ENCODE assay signal across 16 cellular contexts in the genomic region with DNA sequence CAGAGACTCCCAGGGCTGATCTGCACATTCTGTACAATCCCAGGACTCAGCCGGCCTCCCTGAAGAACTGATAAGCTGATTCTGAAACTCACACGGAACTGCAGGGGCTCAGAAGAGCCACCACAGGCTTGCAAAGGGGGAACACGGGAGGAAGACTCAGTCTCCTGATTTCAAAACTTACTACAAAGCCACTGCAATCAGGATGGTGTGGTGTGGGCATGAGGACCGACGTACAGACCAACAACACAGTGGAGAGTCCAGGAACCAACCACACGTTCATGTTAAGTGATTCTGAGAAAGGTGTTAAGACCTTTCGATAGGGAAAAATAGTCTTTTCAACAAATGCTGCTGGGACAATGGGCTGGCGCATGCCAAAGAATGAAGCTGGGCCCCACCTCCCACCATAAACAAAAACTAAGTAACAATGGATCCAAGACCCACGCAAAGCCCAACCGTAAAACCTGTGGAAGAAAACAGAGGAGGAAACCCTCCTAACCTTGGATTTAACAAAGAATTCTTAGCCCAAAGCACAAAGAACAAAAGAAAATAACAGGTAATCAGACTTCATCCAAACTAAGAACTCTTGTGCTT.
DNase-seq lines count a peak whose midpoint lies in the region; FAIRE-seq and TF ChIP-seq lines count a peak whose summit lies in the region.
"Had no signal": no experiment of that assay in that cellular context is flagged by ENCODE, and none has a peak within 500 bp of the region (broad histone marks: within the 10 kb centered on the region; RNA-seq: fewer than 3 reads in every experiment).

No MANE protein-coding gene starts in this region.

- 77% methylated on average over 10 of the region's 10 CpGs for WGBS in HUES64

- H3K9ac ChIP-seq in HUES64 (ENCODE audit: low read depth, low read length), result no peak overlapping the region

- intact Hi-C loops in activated naive CD4-positive, alpha-beta T cell treated with anti-CD3 and anti-CD28 coated beads for 36 hours (cut with micrococcal nuclease), result loop anchor here (5.0 kb wide), 1 partner anchor 75 kb away; no protein-coding TSS in a partner anchor
- intact Hi-C loops in dendritic cell treated with granulocyte-macrophage colony-stimulating factor and Interleukin-4, amounts not matched to agents 40 ng/mL and 50 ng/mL, for 4 days (cut with micrococcal nuclease), result no loop called here

- CTCF ChIA-PET in activated naive CD4-positive, alpha-beta T cell treated with anti-CD3 and anti-CD28 coated beads for 36 hours (lab: Charles Lee), result no interaction called here

- H3K4me3 ChIP-seq in HUES64 (ENCODE audit: low read length), result no peak overlapping the region
- H3K4me3 ChIP-seq: psoas muscle, SJSA1 had no signal

- peaks cover 61% of the 10 kb centered on the region for H3K4me1 Mint-ChIP-seq in activated naive CD4-positive, alpha-beta T cell treated with anti-CD3 and anti-CD28 coated beads, Interleukin-2, amount 50 U/mL, for 24 hours
- peaks cover 55% of the 10 kb centered on the region for H3K4me1 Mint-ChIP-seq in activated naive CD4-positive, alpha-beta T cell treated with anti-CD3 and anti-CD28 coated beads for 36 hours (ENCODE audit: low read depth)
- H3K4me1 Mint-ChIP-seq in dendritic cell treated with granulocyte-macrophage colony-stimulating factor and Interleukin-4, amounts not matched to agents 40 ng/mL and 50 ng/mL, for 4 days (ENCODE audit: low read depth), result peaks cover 95% of the 10 kb centered on the region
- peaks cover 30% of the 10 kb centered on the region for H3K4me1 Mint-ChIP-seq in neural crest cell

- H3K4me3 Mint-ChIP-seq in activated naive CD4-positive, alpha-beta T cell treated with anti-CD3 and anti-CD28 coated beads, Interleukin-2, amount 50 U/mL, for 24 hours, result peak overlapping the region; percentile 28
- H3K4me3 Mint-ChIP-seq in activated naive CD4-positive, alpha-beta T cell treated with anti-CD3 and anti-CD28 coated beads for 36 hours, result no peak overlapping the region
- no peak overlapping the region for H3K4me3 Mint-ChIP-seq in dendritic cell treated with granulocyte-macrophage colony-stimulating factor and Interleukin-4, amounts not matched to agents 40 ng/mL and 50 ng/mL, for 4 days
- no peak overlapping the region for H3K4me3 Mint-ChIP-seq in neural crest cell
- H3K4me3 Mint-ChIP-seq: activated CD8-positive, alpha-beta memory T cell treated with anti-CD3 and anti-CD28 coated beads, Interleukin-2, amount 10 ng/mL, durations not matched to agents 7 days and 5 days had no signal

- no peaks in the 10 kb centered on the region for H3K36me3 ChIP-seq in HUES64 (ENCODE audit: insufficient read depth, low read length)
- H3K36me3 ChIP-seq: SJSA1 had no signal

- DNase-seq in activated naive CD4-positive, alpha-beta T cell treated with anti-CD3 and anti-CD28 coated beads for 36 hours, result no peak
- DNase-seq in neural crest cell (ENCODE audit: low read depth, low spot score) (no peak), DMS53 (lab: John Stamatoyannopoulos, UW) (no peak), frontal cortex (ENCODE audit: low spot score in 2 of 2) (no peak)
- no peak for DNase-seq in activated CD4-positive, alpha-beta T cell treated with anti-CD3 and anti-CD28 coated beads for 1 hour
- DNase-seq: ACHN; activated CD8-positive, alpha-beta memory T cell treated with anti-CD3 and anti-CD28 coated beads, Interleukin-2, amount 10 ng/mL, durations not matched to agents 7 days and 5 days; Kasumi-1; NCI-H1694; NCI-H446 treated with DMSO at 0.1 percent for 48 hours had no signal

- H3K27ac ChIP-seq in HUES64 (ENCODE audit: low read depth, low read length), result peak overlapping the region; percentile 16; the same call in 1 of the 2 replicates
- H3K27ac ChIP-seq: psoas muscle, SJSA1 had no signal

- peaks cover 2% of the 10 kb centered on the region for H3K36me3 Mint-ChIP-seq in activated naive CD4-positive, alpha-beta T cell treated with anti-CD3 and anti-CD28 coated beads, Interleukin-2, amount 50 U/mL, for 24 hours
- H3K36me3 Mint-ChIP-seq in activated naive CD4-positive, alpha-beta T cell treated with anti-CD3 and anti-CD28 coated beads for 36 hours (ENCODE audit: low read depth), result peaks cover 4% of the 10 kb centered on the region
- peaks cover 48% of the 10 kb centered on the region for H3K36me3 Mint-ChIP-seq in dendritic cell treated with granulocyte-macrophage colony-stimulating factor and Interleukin-4, amounts not matched to agents 40 ng/mL and 50 ng/mL, for 4 days (ENCODE audit: low read depth)
- H3K36me3 Mint-ChIP-seq in neural crest cell (ENCODE audit: low read depth), result peaks cover 5% of the 10 kb centered on the region

- FAIRE-seq in frontal cortex (lab: Jason Lieb, UNC), result no peak
- FAIRE-seq: GM19239 had no signal

- no peaks in the 10 kb centered on the region for H3K27me3 ChIP-seq in HUES64 (ENCODE audit: insufficient read depth, low read length)
- H3K27me3 ChIP-seq: SJSA1 had no signal

- peaks cover 6% of the 10 kb centered on the region for H3K9me3 ChIP-seq in HUES64 (ENCODE audit: insufficient read depth, low read depth, low read length)
- H3K9me3 ChIP-seq: psoas muscle, SJSA1 had no signal

- H3K27me3 Mint-ChIP-seq in activated naive CD4-positive, alpha-beta T cell treated with anti-CD3 and anti-CD28 coated beads, Interleukin-2, amount 50 U/mL, for 24 hours, result no peaks in the 10 kb centered on the region
- no peaks in the 10 kb centered on the region for H3K27me3 Mint-ChIP-seq in activated naive CD4-positive, alpha-beta T cell treated with anti-CD3 and anti-CD28 coated beads for 36 hours (ENCODE audit: low read depth)
- H3K27me3 Mint-ChIP-seq in dendritic cell treated with granulocyte-macrophage colony-stimulating factor and Interleukin-4, amounts not matched to agents 40 ng/mL and 50 ng/mL, for 4 days, result no peaks in the 10 kb centered on the region
- H3K27me3 Mint-ChIP-seq in neural crest cell (ENCODE audit: low read depth), result no peaks in the 10 kb centered on the region

- TF ChIP-seq CTCF in neural crest cell (conservative IDR thresholded peaks at IDR 0.05), result no peak

- H3K27ac Mint-ChIP-seq in activated naive CD4-positive, alpha-beta T cell treated with anti-CD3 and anti-CD28 coated beads, Interleukin-2, amount 50 U/mL, for 24 hours, result no peak overlapping the region
- no peak overlapping the region for H3K27ac Mint-ChIP-seq in activated naive CD4-positive, alpha-beta T cell treated with anti-CD3 and anti-CD28 coated beads for 36 hours
- peak overlapping the region; percentile 98 for H3K27ac Mint-ChIP-seq in dendritic cell treated with granulocyte-macrophage colony-stimulating factor and Interleukin-4, amounts not matched to agents 40 ng/mL and 50 ng/mL, for 4 days
- H3K27ac Mint-ChIP-seq in neural crest cell (ENCODE audit: unreplicated experiment), result peak overlapping the region; percentile 71
- H3K27ac Mint-ChIP-seq: activated CD8-positive, alpha-beta memory T cell treated with anti-CD3 and anti-CD28 coated beads, Interleukin-2, amount 10 ng/mL, durations not matched to agents 7 days and 5 days had no signal

- H3K4me1 ChIP-seq in HUES64 (ENCODE audit: insufficient read depth, low read length), result peaks cover 6% of the 10 kb centered on the region; the same call in 1 of the 2 replicates
- H3K4me1 ChIP-seq: psoas muscle had no signal

- H3K9me3 Mint-ChIP-seq in activated naive CD4-positive, alpha-beta T cell treated with anti-CD3 and anti-CD28 coated beads, Interleukin-2, amount 50 U/mL, for 24 hours, result no peaks in the 10 kb centered on the region
- no peaks in the 10 kb centered on the region for H3K9me3 Mint-ChIP-seq in activated naive CD4-positive, alpha-beta T cell treated with anti-CD3 and anti-CD28 coated beads for 36 hours
- H3K9me3 Mint-ChIP-seq in dendritic cell treated with granulocyte-macrophage colony-stimulating factor and Interleukin-4, amounts not matched to agents 40 ng/mL and 50 ng/mL, for 4 days, result no peaks in the 10 kb centered on the region
- H3K9me3 Mint-ChIP-seq in neural crest cell, result peaks cover 3% of the 10 kb centered on the region

Comparison
In these comparisons a context has a peak if more than half of its experiments do, and no peak if none do; other contexts are left out.
1. H3K27ac Mint-ChIP-seq: peak in dendritic cell treated with granulocyte-macrophage colony-stimulating factor and Interleukin-4, amounts not matched to agents 40 ng/mL and 50 ng/mL, for 4 days (single experiment) and neural crest cell (single experiment); none in activated naive CD4-positive, alpha-beta T cell treated with anti-CD3 and anti-CD28 coated beads, Interleukin-2, amount 50 U/mL, for 24 hours (single experiment) and activated naive CD4-positive, alpha-beta T cell treated with anti-CD3 and anti-CD28 coated beads for 36 hours (single experiment).